Comparison of ENCODE assay signal across 7 cellular contexts in genomic region chr20:56504373-56505005, GRCh38. TPM values are rescaled to one million over a fixed set of nuclear protein-coding genes. Genes with fewer than 3 reads are reported as not detected.
DNase-seq lines count a peak whose midpoint lies in the region; ATAC-seq and TF ChIP-seq lines count a peak whose summit lies in the region.

No MANE protein-coding gene starts in this region.

- H3K9me3 Mint-ChIP-seq in neural crest cell = no peaks in the 10 kb centered on the region

- H3K36me3 ChIP-seq in KMS-11 (ENCODE audit: insufficient read depth) = no peaks in the 10 kb centered on the region; the same call in 1 of the 2 replicates
- H3K36me3 ChIP-seq in adipocyte (ENCODE audit: control insufficient read depth, insufficient read depth, low read length, severe bottlenecking) = peaks cover 9% of the 10 kb centered on the region

- H3K27me3 Mint-ChIP-seq in neural crest cell (ENCODE audit: low read depth) = no peaks in the 10 kb centered on the region

- H3K79me2 ChIP-seq in KMS-11 (ENCODE audit: insufficient read depth, low read depth) = no peaks in the 10 kb centered on the region

- H3K27ac Mint-ChIP-seq in neural crest cell (ENCODE audit: unreplicated experiment) = no peak overlapping the region

- no peaks in the 10 kb centered on the region for H3K27me3 ChIP-seq in KMS-11 (ENCODE audit: insufficient read depth, low read depth)
- H3K27me3 ChIP-seq in adipocyte (replicated peaks; ENCODE audit: control insufficient read depth, insufficient read depth, low read length) = no peaks in the 10 kb centered on the region

- H3K4me2 ChIP-seq in KMS-11 = no peak overlapping the region

- no peaks in the 10 kb centered on the region for H4K20me1 ChIP-seq in KMS-11 (ENCODE audit: insufficient read depth)

- no peak overlapping the region for H3K9ac ChIP-seq in KMS-11
- H3K9ac ChIP-seq in adipocyte (ENCODE audit: low read length) = no peak overlapping the region

- peak; percentile 30 for DNase-seq in GM03348 (ENCODE audit: low spot score)
- peak; percentile 26 for DNase-seq in adipocyte (ENCODE audit: low read depth)
- DNase-seq in neural crest cell (ENCODE audit: low read depth, low spot score) = peak; percentile 6
- DNase-seq in anterior cingulate cortex (lab: John Stamatoyannopoulos, UW) = no peak

- peaks cover 4% of the 10 kb centered on the region for H3K4me1 Mint-ChIP-seq in neural crest cell

- H3K36me3 Mint-ChIP-seq in neural crest cell (ENCODE audit: low read depth) = no peaks in the 10 kb centered on the region

- no peak overlapping the region for H3K4me3 ChIP-seq in KMS-11 (IDR thresholded peaks at IDR 0.05; ENCODE audit: insufficient read depth, low read depth, low read length)
- H3K4me3 ChIP-seq in adipocyte (ENCODE audit: low read length) = no peak overlapping the region

- no peak overlapping the region for H3K27ac ChIP-seq in KMS-11

- no peak overlapping the region for H2AFZ ChIP-seq in KMS-11 (ENCODE audit: low read depth)

- H3K9me3 ChIP-seq in adipocyte (ENCODE audit: control insufficient read depth, low read length) = no peaks in the 10 kb centered on the region

- TF ChIP-seq CTCF in KMS-11 (conservative IDR thresholded peaks at IDR 0.05; ENCODE audit: low read depth, low read length) (peak; percentile 65), neural crest cell (conservative IDR thresholded peaks at IDR 0.05) (peak; percentile 60)

- H3K4me1 ChIP-seq in KMS-11 (ENCODE audit: low read depth, poor library complexity, severe bottlenecking) (no peaks in the 10 kb centered on the region), adipocyte (ENCODE audit: control insufficient read depth, insufficient read depth, low read length) (no peaks in the 10 kb centered on the region)

- H3K4me3 Mint-ChIP-seq in neural crest cell = no peak overlapping the region

- ATAC-seq in HG02970 (IDR thresholded peaks at IDR 0.05; ENCODE audit: low FRiP score, unreplicated experiment) (no peak), esophagus mucosa (no peak)

RNA-seq across cellular contexts. Expression of gene FAM209A, which starts 20.1 kb away (rescaled TPM):
- total RNA-seq in neural crest cell = 0.42 and 0.50 TPM in 2 replicates
- not detected for total RNA-seq in esophagus mucosa

RNA-seq across cellular contexts. Expression of gene FAM209B, which starts 28.6 kb away (rescaled TPM):
- total RNA-seq in neural crest cell (0.55 TPM in 1 of 2 replicates, not detected in the other), esophagus mucosa (0.44 TPM)

RNA-seq across cellular contexts. Expression of gene RTF2, which starts 36.1 kb away (rescaled TPM):
- 70.7 and 75.3 TPM in 2 replicates for total RNA-seq in neural crest cell
- total RNA-seq in esophagus mucosa = 51.0 TPM

Comparison
In these comparisons a context has a peak if more than half of its experiments do, and no peak if none do; other contexts are left out.
1. DNase-seq: peak in GM03348 (single experiment), adipocyte (single experiment) and neural crest cell (single experiment); none in anterior cingulate cortex (0 of 58).